ENCODE assay signal across 1 cellular context in the genomic region with DNA sequence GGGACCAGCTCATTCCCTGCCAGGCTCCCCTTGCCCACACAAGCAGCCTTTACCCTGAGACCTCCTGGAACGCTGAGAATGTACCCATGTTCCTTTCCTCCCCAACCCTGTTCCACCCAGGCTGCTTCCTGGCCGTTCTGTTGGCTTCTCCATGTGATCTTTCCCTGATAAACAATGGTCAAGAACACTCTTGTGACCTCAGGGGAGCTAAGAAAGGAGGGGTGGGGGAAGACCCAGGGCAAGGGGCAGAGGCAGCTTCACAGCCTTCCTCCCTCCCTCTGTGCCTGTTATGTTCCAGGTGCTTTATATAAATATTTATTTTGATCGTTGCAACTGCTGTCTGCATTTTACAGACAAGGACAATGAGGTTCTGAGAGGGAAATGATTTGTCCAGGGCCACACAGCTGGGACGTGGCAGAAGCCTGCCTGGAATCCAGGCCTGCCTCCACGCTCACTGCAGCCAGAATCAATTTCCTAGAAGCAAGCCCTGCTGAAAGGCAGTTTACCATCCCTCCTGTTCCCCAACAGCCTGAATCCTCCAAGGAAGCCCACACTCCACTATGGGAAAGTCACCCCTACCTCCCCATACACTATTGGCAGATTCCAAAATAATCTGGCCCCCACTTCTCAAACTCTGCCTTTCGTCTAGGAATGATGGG.
TF ChIP-seq lines count a peak whose summit lies in the region.

No MANE protein-coding gene starts in this region.

TF ChIP-seq in endothelial cell of umbilical vein, 7 proteins besides CTCF, POLR2A, EP300 and RAD21:
- no peak for TF ChIP-seq JUN (IDR thresholded peaks at IDR 0.05; ENCODE audit: borderline replicate concordance, insufficient read depth, insufficient read length, low read depth)
- TF ChIP-seq POLR2AphosphoS5 (IDR thresholded peaks at IDR 0.05; ENCODE audit: insufficient read depth, low read depth, low read length), result no peak
- no peak for TF ChIP-seq MAX (IDR thresholded peaks at IDR 0.05; ENCODE audit: insufficient read depth, insufficient read length)
- TF ChIP-seq FOS (IDR thresholded peaks at IDR 0.05; ENCODE audit: borderline replicate concordance, insufficient read depth, low read length), result no peak
- TF ChIP-seq EZH2 (IDR thresholded peaks at IDR 0.05; ENCODE audit: borderline replicate concordance, low read depth, low read length, severe bottlenecking), result no peak
- no peak for TF ChIP-seq MYC (IDR thresholded peaks at IDR 0.05; ENCODE audit: low read depth, low read length)
- no peak for TF ChIP-seq GATA2 (IDR thresholded peaks at IDR 0.05; ENCODE audit: insufficient read depth, insufficient read length, low read depth, low read length)
